ENCODE assay signal across 1 cellular context in the genomic region with DNA sequence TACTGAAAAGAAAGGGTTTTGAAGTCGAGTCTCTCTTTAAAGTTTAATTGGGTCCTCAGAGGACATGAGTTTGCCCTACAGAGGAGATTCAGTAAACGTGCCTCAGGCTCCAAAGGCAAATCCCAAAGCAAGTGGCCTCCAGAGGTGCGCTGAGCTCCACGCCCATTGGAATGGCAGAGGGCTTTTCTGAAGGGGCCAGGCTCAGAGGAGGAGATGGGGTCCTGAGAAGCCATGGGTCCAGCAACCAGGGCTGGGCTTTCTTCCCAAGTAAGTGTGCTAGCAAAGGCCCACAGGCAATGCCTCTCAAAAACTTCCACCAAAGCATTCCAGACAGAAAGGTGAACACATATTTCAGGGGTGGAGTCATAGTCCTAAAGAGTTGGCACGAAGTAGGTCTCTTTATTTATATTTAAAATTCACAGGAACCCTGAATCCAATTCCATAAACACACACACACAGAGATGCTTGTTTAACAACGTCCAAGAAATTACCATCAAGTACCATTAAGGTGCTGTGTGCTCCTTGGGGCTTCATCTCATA.
A peak's percentile ranks its signal among the peaks of the same experiment; 100 is the strongest.
TF ChIP-seq lines count a peak whose summit lies in the region.

No MANE protein-coding gene starts in this region.

TF ChIP-seq in HepG2, 621 proteins besides CTCF, POLR2A, EP300 and RAD21 (continued from another document and continues in another):
- TF ChIP-seq KLF16 (CRISPR knock-in tag; IDR thresholded peaks at IDR 0.05) (no peak), TCF7 (IDR thresholded peaks at IDR 0.05; ENCODE audit: low read depth) (no peak), KLF15 (CRISPR knock-in tag; IDR thresholded peaks at IDR 0.05; ENCODE audit: borderline replicate concordance) (no peak), TRIM24 (CRISPR knock-in tag; IDR thresholded peaks at IDR 0.05) (no peak), ZNF549 (CRISPR knock-in tag; IDR thresholded peaks at IDR 0.05) (0 out of 2 replicates have a peak, but pooled peaks have one; percentile 28), ZNF451 (CRISPR knock-in tag; IDR thresholded peaks at IDR 0.05) (no peak), HNRNPLL (IDR thresholded peaks at IDR 0.05; ENCODE audit: low read depth, low read length, poor library complexity, severe bottlenecking) (no peak), YEATS2 (CRISPR knock-in tag; IDR thresholded peaks at IDR 0.05; ENCODE audit: borderline replicate concordance) (peak; percentile 23; the same call in 1 of the 2 replicates), MAFG (CRISPR knock-in tag; IDR thresholded peaks at IDR 0.05) (no peak), NFYC (CRISPR knock-in tag; IDR thresholded peaks at IDR 0.05) (no peak), ZNF567 (CRISPR knock-in tag; IDR thresholded peaks at IDR 0.05; ENCODE audit: borderline replicate concordance) (no peak), RFXAP (CRISPR knock-in tag; IDR thresholded peaks at IDR 0.05; ENCODE audit: borderline replicate concordance) (0 out of 2 replicates have a peak, but pooled peaks have one; percentile 36), ZBTB42 (CRISPR knock-in tag; IDR thresholded peaks at IDR 0.05) (peak; percentile 76; the same call in 1 of the 2 replicates), ZNF331 (CRISPR knock-in tag; IDR thresholded peaks at IDR 0.05) (no peak), ZNF569 (CRISPR knock-in tag; IDR thresholded peaks at IDR 0.05; ENCODE audit: borderline replicate concordance) (peak; percentile 77; the same call in 1 of the 2 replicates), MAF1 (CRISPR knock-in tag; IDR thresholded peaks at IDR 0.05; ENCODE audit: borderline replicate concordance) (no peak), GABPA (IDR thresholded peaks at IDR 0.05; ENCODE audit: low read depth, low read length) (no peak), GABPA (CRISPR knock-in tag; IDR thresholded peaks at IDR 0.05; ENCODE audit: low read depth) (no peak), FOXO1 (CRISPR knock-in tag; IDR thresholded peaks at IDR 0.05) (no peak), ZNF232 (CRISPR knock-in tag; IDR thresholded peaks at IDR 0.05; ENCODE audit: borderline replicate concordance) (no peak), NAIF1 (CRISPR knock-in tag; IDR thresholded peaks at IDR 0.05; ENCODE audit: borderline replicate concordance) (no peak), NCOR1 (IDR thresholded peaks at IDR 0.05; ENCODE audit: borderline replicate concordance, low read length) (no peak), SRF (IDR thresholded peaks at IDR 0.05; ENCODE audit: low read depth, low read length) (no peak), SATB2 (CRISPR knock-in tag; IDR thresholded peaks at IDR 0.05) (no peak), SPEN (CRISPR knock-in tag; IDR thresholded peaks at IDR 0.05; ENCODE audit: low read depth) (no peak), EEA1 (CRISPR knock-in tag; IDR thresholded peaks at IDR 0.05; ENCODE audit: borderline replicate concordance) (no peak), SIX1 (CRISPR knock-in tag; IDR thresholded peaks at IDR 0.05; ENCODE audit: borderline replicate concordance) (no peak), ZNF317 (CRISPR knock-in tag; IDR thresholded peaks at IDR 0.05) (no peak), ZNF24 (IDR thresholded peaks at IDR 0.05) (no peak)
- TF ChIP-seq, protein P1, sequence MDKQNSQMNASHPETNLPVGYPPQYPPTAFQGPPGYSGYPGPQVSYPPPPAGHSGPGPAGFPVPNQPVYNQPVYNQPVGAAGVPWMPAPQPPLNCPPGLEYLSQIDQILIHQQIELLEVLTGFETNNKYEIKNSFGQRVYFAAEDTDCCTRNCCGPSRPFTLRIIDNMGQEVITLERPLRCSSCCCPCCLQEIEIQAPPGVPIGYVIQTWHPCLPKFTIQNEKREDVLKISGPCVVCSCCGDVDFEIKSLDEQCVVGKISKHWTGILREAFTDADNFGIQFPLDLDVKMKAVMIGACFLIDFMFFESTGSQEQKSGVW (CRISPR knock-in tag; IDR thresholded peaks at IDR 0.05; ENCODE audit: borderline replicate concordance): no peak
- TF ChIP-seq, protein P2, sequence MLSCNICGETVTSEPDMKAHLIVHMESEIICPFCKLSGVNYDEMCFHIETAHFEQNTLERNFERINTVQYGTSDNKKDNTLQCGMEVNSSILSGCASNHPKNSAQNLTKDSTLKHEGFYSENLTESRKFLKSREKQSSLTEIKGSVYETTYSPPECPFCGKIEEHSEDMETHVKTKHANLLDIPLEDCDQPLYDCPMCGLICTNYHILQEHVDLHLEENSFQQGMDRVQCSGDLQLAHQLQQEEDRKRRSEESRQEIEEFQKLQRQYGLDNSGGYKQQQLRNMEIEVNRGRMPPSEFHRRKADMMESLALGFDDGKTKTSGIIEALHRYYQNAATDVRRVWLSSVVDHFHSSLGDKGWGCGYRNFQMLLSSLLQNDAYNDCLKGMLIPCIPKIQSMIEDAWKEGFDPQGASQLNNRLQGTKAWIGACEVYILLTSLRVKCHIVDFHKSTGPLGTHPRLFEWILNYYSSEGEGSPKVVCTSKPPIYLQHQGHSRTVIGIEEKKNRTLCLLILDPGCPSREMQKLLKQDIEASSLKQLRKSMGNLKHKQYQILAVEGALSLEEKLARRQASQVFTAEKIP (CRISPR knock-in tag; IDR thresholded peaks at IDR 0.05; ENCODE audit: borderline replicate concordance): no peak
- TF ChIP-seq, protein P3, sequence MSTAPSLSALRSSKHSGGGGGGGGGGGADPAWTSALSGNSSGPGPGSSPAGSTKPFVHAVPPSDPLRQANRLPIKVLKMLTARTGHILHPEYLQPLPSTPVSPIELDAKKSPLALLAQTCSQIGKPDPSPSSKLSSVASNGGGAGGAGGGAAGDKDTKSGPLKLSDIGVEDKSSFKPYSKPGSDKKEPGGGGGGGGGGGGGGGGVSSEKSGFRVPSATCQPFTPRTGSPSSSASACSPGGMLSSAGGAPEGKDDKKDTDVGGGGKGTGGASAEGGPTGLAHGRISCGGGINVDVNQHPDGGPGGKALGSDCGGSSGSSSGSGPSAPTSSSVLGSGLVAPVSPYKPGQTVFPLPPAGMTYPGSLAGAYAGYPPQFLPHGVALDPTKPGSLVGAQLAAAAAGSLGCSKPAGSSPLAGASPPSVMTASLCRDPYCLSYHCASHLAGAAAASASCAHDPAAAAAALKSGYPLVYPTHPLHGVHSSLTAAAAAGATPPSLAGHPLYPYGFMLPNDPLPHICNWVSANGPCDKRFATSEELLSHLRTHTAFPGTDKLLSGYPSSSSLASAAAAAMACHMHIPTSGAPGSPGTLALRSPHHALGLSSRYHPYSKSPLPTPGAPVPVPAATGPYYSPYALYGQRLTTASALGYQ (CRISPR knock-in tag; IDR thresholded peaks at IDR 0.05): no peak
- TF ChIP-seq, protein P4, sequence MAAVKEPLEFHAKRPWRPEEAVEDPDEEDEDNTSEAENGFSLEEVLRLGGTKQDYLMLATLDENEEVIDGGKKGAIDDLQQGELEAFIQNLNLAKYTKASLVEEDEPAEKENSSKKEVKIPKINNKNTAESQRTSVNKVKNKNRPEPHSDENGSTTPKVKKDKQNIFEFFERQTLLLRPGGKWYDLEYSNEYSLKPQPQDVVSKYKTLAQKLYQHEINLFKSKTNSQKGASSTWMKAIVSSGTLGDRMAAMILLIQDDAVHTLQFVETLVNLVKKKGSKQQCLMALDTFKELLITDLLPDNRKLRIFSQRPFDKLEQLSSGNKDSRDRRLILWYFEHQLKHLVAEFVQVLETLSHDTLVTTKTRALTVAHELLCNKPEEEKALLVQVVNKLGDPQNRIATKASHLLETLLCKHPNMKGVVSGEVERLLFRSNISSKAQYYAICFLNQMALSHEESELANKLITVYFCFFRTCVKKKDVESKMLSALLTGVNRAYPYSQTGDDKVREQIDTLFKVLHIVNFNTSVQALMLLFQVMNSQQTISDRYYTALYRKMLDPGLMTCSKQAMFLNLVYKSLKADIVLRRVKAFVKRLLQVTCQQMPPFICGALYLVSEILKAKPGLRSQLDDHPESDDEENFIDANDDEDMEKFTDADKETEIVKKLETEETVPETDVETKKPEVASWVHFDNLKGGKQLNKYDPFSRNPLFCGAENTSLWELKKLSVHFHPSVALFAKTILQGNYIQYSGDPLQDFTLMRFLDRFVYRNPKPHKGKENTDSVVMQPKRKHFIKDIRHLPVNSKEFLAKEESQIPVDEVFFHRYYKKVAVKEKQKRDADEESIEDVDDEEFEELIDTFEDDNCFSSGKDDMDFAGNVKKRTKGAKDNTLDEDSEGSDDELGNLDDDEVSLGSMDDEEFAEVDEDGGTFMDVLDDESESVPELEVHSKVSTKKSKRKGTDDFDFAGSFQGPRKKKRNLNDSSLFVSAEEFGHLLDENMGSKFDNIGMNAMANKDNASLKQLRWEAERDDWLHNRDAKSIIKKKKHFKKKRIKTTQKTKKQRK (IDR thresholded peaks at IDR 0.05; ENCODE audit: low read length): no peak
- TF ChIP-seq, protein P5, sequence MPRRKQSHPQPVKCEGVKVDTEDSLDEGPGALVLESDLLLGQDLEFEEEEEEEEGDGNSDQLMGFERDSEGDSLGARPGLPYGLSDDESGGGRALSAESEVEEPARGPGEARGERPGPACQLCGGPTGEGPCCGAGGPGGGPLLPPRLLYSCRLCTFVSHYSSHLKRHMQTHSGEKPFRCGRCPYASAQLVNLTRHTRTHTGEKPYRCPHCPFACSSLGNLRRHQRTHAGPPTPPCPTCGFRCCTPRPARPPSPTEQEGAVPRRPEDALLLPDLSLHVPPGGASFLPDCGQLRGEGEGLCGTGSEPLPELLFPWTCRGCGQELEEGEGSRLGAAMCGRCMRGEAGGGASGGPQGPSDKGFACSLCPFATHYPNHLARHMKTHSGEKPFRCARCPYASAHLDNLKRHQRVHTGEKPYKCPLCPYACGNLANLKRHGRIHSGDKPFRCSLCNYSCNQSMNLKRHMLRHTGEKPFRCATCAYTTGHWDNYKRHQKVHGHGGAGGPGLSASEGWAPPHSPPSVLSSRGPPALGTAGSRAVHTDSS (CRISPR knock-in tag; conservative IDR thresholded peaks at IDR 0.05): no peak
- TF ChIP-seq, protein P6, sequence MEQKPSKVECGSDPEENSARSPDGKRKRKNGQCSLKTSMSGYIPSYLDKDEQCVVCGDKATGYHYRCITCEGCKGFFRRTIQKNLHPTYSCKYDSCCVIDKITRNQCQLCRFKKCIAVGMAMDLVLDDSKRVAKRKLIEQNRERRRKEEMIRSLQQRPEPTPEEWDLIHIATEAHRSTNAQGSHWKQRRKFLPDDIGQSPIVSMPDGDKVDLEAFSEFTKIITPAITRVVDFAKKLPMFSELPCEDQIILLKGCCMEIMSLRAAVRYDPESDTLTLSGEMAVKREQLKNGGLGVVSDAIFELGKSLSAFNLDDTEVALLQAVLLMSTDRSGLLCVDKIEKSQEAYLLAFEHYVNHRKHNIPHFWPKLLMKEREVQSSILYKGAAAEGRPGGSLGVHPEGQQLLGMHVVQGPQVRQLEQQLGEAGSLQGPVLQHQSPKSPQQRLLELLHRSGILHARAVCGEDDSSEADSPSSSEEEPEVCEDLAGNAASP (CRISPR knock-in tag; IDR thresholded peaks at IDR 0.05; ENCODE audit: borderline replicate concordance): no peak
- TF ChIP-seq, protein P7, sequence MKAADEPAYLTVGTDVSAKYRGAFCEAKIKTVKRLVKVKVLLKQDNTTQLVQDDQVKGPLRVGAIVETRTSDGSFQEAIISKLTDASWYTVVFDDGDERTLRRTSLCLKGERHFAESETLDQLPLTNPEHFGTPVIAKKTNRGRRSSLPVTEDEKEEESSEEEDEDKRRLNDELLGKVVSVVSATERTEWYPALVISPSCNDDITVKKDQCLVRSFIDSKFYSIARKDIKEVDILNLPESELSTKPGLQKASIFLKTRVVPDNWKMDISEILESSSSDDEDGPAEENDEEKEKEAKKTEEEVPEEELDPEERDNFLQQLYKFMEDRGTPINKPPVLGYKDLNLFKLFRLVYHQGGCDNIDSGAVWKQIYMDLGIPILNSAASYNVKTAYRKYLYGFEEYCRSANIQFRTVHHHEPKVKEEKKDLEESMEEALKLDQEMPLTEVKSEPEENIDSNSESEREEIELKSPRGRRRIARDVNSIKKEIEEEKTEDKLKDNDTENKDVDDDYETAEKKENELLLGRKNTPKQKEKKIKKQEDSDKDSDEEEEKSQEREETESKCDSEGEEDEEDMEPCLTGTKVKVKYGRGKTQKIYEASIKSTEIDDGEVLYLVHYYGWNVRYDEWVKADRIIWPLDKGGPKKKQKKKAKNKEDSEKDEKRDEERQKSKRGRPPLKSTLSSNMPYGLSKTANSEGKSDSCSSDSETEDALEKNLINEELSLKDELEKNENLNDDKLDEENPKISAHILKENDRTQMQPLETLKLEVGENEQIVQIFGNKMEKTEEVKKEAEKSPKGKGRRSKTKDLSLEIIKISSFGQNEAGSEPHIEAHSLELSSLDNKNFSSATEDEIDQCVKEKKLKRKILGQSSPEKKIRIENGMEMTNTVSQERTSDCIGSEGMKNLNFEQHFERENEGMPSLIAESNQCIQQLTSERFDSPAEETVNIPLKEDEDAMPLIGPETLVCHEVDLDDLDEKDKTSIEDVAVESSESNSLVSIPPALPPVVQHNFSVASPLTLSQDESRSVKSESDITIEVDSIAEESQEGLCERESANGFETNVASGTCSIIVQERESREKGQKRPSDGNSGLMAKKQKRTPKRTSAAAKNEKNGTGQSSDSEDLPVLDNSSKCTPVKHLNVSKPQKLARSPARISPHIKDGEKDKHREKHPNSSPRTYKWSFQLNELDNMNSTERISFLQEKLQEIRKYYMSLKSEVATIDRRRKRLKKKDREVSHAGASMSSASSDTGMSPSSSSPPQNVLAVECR (CRISPR knock-in tag; IDR thresholded peaks at IDR 0.05; ENCODE audit: borderline replicate concordance): no peak
